Comparison of ENCODE assay signal across 8 cellular contexts in the genomic region with DNA sequence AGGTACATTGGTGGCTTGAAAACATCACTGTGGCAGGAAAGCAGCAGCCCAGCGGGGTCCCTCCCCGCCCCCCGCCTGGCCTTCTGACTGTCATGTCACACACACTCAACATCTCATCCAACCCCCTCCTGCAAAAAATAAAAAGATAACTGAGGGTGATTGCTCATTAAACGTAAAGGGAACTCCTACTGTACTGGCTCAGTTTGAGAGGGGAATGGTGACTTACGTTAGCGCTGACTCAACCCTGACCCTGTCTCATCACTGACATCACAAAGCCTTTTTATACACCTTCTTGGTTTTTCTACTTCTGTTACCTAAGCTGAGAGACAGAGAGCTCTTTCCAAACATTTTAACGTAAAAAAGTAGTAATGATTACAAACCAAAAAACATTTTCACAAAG. TPM values are rescaled to one million over a fixed set of nuclear protein-coding genes. Genes with fewer than 3 reads are reported as not detected.
"Had no signal": no experiment of that assay in that cellular context is flagged by ENCODE, and none has a peak within 500 bp of the region (broad histone marks: within the 10 kb centered on the region; RNA-seq: fewer than 3 reads in every experiment).

No MANE protein-coding gene starts in this region.

- DNase-seq: GDM1, GF-D8 had no signal

- FAIRE-seq: G401.6, GM12891, GM12892, GM18507, GM19239 had no signal

RNA-seq across cellular contexts. Expression of gene ADARB2, which starts 48.8 kb away (rescaled TPM):
- total RNA-seq: G401 had no signal
